1 cellular context compared by ENCODE assay signal in the genomic region with DNA sequence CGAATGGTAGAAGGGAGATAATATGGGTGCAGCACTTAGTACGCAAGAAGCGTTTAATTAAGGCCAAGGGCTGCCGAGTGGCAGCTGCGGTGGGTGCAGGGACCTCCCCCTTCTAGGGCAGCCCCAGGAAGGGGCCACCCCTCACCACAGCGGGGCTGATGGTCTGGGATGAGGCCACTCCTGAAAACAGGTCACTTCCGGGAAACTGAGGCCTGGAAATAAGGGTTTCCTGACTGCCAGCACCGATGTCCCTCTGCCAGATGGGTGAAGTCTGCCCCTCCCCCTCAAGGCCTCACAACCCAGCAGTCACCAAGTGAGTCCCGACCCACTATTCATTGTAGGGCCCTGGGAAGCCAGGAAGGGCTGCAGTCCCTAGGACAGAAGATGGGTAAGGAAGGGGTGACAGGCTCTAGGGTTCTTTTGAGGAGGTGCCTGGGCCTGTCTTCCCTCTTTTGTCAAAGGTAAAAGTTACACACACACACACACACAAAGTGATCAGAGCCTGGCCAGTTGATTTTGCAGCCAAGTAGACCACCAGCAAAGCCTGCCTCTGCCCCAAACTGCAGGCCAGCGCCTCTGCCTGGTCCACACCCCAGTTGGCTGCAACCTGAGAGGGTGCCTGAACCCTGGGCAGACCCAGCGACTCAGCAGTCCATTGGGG.
TF ChIP-seq lines count a peak whose summit lies in the region.

No MANE protein-coding gene starts in this region.

TF ChIP-seq in liver, 16 proteins besides CTCF, POLR2A, EP300 and RAD21 (continued from another document):
- TF ChIP-seq, protein P1, sequence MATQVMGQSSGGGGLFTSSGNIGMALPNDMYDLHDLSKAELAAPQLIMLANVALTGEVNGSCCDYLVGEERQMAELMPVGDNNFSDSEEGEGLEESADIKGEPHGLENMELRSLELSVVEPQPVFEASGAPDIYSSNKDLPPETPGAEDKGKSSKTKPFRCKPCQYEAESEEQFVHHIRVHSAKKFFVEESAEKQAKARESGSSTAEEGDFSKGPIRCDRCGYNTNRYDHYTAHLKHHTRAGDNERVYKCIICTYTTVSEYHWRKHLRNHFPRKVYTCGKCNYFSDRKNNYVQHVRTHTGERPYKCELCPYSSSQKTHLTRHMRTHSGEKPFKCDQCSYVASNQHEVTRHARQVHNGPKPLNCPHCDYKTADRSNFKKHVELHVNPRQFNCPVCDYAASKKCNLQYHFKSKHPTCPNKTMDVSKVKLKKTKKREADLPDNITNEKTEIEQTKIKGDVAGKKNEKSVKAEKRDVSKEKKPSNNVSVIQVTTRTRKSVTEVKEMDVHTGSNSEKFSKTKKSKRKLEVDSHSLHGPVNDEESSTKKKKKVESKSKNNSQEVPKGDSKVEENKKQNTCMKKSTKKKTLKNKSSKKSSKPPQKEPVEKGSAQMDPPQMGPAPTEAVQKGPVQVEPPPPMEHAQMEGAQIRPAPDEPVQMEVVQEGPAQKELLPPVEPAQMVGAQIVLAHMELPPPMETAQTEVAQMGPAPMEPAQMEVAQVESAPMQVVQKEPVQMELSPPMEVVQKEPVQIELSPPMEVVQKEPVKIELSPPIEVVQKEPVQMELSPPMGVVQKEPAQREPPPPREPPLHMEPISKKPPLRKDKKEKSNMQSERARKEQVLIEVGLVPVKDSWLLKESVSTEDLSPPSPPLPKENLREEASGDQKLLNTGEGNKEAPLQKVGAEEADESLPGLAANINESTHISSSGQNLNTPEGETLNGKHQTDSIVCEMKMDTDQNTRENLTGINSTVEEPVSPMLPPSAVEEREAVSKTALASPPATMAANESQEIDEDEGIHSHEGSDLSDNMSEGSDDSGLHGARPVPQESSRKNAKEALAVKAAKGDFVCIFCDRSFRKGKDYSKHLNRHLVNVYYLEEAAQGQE (IDR thresholded peaks at IDR 0.05), result no peak
- TF ChIP-seq RXRA (IDR thresholded peaks at IDR 0.05) (peak; percentile 22 to 53), GABPA (IDR thresholded peaks at IDR 0.05 in 1 of 2, conservative IDR thresholded peaks at IDR 0.05 in 1 of 2) (no peak), HNF4G (IDR thresholded peaks at IDR 0.05) (no peak), SP1 (IDR thresholded peaks at IDR 0.05) (peak; percentile 7), HNF4A (conservative IDR thresholded peaks at IDR 0.05) (no peak), NR2F2 (IDR thresholded peaks at IDR 0.05) (peak; percentile 2), YY1 (IDR thresholded peaks at IDR 0.05) (no peak)
- TF ChIP-seq, protein P2, sequence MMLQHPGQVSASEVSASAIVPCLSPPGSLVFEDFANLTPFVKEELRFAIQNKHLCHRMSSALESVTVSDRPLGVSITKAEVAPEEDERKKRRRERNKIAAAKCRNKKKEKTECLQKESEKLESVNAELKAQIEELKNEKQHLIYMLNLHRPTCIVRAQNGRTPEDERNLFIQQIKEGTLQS (IDR thresholded peaks at IDR 0.05), result no peak
